Comparison of ENCODE assay signal across 11 cellular contexts in genomic region chr22:37045958-37046357, GRCh38. TPM values are rescaled to one million over a fixed set of nuclear protein-coding genes. Genes with fewer than 3 reads are reported as not detected.
DNase-seq lines count a peak whose midpoint lies in the region; ATAC-seq, FAIRE-seq and TF ChIP-seq lines count a peak whose summit lies in the region.
"Had no signal": no experiment of that assay in that cellular context is flagged by ENCODE, and none has a peak within 500 bp of the region (broad histone marks: within the 10 kb centered on the region; RNA-seq: fewer than 3 reads in every experiment).

No MANE protein-coding gene starts in this region.

- H4K20me1 ChIP-seq in astrocyte (ENCODE audit: insufficient read depth, low read length) = no peaks in the 10 kb centered on the region

- no peaks in the 10 kb centered on the region for H3K4me1 ChIP-seq in astrocyte (ENCODE audit: insufficient read depth, low read length)
- H3K4me1 ChIP-seq in right lobe of liver = peaks cover 0 to 19% (median 10%) of the 10 kb centered on the region in 4 donors
- H3K4me1 ChIP-seq: HAP-1, SJSA1 had no signal

- no peaks in the 10 kb centered on the region for H3K9me3 Mint-ChIP-seq in astrocyte (ENCODE audit: unreplicated experiment)
- H3K9me3 Mint-ChIP-seq in Calu3 (ENCODE audit: low read depth, unreplicated experiment) = no peaks in the 10 kb centered on the region

- TF ChIP-seq CTCF in HFF-Myc (IDR thresholded peaks at IDR 0.05; ENCODE audit: low read depth, low read length, missing control alignments) (peak; percentile 65), astrocyte (IDR thresholded peaks at IDR 0.05; ENCODE audit: insufficient read depth, low read depth, low read length) (peak; percentile 64), right lobe of liver (IDR thresholded peaks at IDR 0.05) (peak; percentile 24 to 51 (median 46)), Calu3 (IDR thresholded peaks at IDR 0.05; ENCODE audit: unreplicated experiment) (no peak), omental fat pad (IDR thresholded peaks at IDR 0.05) (no peak)

- H3K27ac ChIP-seq in astrocyte (ENCODE audit: low read depth, low read length) = no peak overlapping the region
- H3K27ac ChIP-seq in right lobe of liver = no peak overlapping the region
- H3K27ac ChIP-seq: SJSA1 had no signal

- CTCF ChIA-PET in Calu3 (lab: Charles Lee) = interaction anchor here (0.6 to 4.5 kb wide), 3 partner anchors 13 to 547 kb away, joined by 3 to 46 read pairs (median 9); no protein-coding TSS in a partner anchor

- TF ChIP-seq POLR2A in right lobe of liver (IDR thresholded peaks at IDR 0.05) = no peak

- no peak overlapping the region for H2AFZ ChIP-seq in astrocyte (ENCODE audit: low read depth, low read length)

- H3K79me2 ChIP-seq in astrocyte (ENCODE audit: insufficient read depth, low read length) = no peaks in the 10 kb centered on the region

- no peaks in the 10 kb centered on the region for H3K36me3 ChIP-seq in astrocyte (ENCODE audit: insufficient read depth, low read length)
- H3K36me3 ChIP-seq in right lobe of liver = no peaks in the 10 kb centered on the region
- H3K36me3 ChIP-seq: HAP-1, SJSA1 had no signal

- no TSS peak for BruUV-seq in Calu3 (replicated peaks; lab: Mats Ljungman, UMichigan)

- FAIRE-seq in astrocyte (lab: Jason Lieb, UNC) = no peak

- H3K4me3 ChIP-seq in HFF-Myc (replicated peaks; ENCODE audit: low read depth, low read length) = no peak overlapping the region
- H3K4me3 ChIP-seq in astrocyte (ENCODE audit: insufficient read depth, low read depth, low read length) = no peak overlapping the region
- H3K4me3 ChIP-seq in right lobe of liver = no peak overlapping the region
- H3K4me3 ChIP-seq: HAP-1, SJSA1 had no signal

- H3K27ac Mint-ChIP-seq in astrocyte (ENCODE audit: unreplicated experiment) (no peak overlapping the region), Calu3 (ENCODE audit: unreplicated experiment) (no peak overlapping the region)

- no peak overlapping the region for H3K4me3 Mint-ChIP-seq in astrocyte (ENCODE audit: unreplicated experiment)
- no peak overlapping the region for H3K4me3 Mint-ChIP-seq in Calu3 (ENCODE audit: low read depth, unreplicated experiment)

- ATAC-seq in right lobe of liver (no peak), omental fat pad (ENCODE audit: low FRiP score) (no peak)

- H3K36me3 Mint-ChIP-seq in astrocyte (ENCODE audit: low read depth, unreplicated experiment) (no peaks in the 10 kb centered on the region), Calu3 (ENCODE audit: insufficient read depth, unreplicated experiment) (peaks cover 3% of the 10 kb centered on the region)

- no peaks in the 10 kb centered on the region for H3K9me3 ChIP-seq in astrocyte (ENCODE audit: insufficient read depth, low read depth, low read length)
- H3K9me3 ChIP-seq in right lobe of liver = no peaks in the 10 kb centered on the region
- H3K9me3 ChIP-seq: HAP-1, SJSA1 had no signal

- 34% methylated on average over 4 of the region's 4 CpGs for WGBS in right lobe of liver (ENCODE audit: insufficient coverage, low coverage, low lambda C conversion rate, missing lambda C conversion rate)

- H3K4me1 Mint-ChIP-seq in astrocyte (ENCODE audit: low read depth, unreplicated experiment) (peaks cover 2% of the 10 kb centered on the region), Calu3 (ENCODE audit: low read depth, unreplicated experiment) (peaks cover 32% of the 10 kb centered on the region)

- H3K27me3 ChIP-seq in astrocyte (ENCODE audit: insufficient read depth, low read length) (no peaks in the 10 kb centered on the region), right lobe of liver (no peaks in the 10 kb centered on the region)
- H3K27me3 ChIP-seq: SJSA1 had no signal

- H3K27me3 Mint-ChIP-seq in astrocyte (ENCODE audit: low read depth, unreplicated experiment) (peaks cover 5% of the 10 kb centered on the region), Calu3 (ENCODE audit: unreplicated experiment) (no peaks in the 10 kb centered on the region)

- no peak overlapping the region for H3K9ac ChIP-seq in astrocyte (ENCODE audit: low read length)

- H3K4me2 ChIP-seq in astrocyte (ENCODE audit: low read length) = peak overlapping the region; percentile 29

- intact Hi-C loops in right lobe of liver (cut with DNase I) (no loop called here), Calu3 (cut with micrococcal nuclease; ENCODE audit: unreplicated experiment) (no loop called here)

- DNase-seq in COLO829 (ENCODE audit: low spot score) = peak; percentile 66
- DNase-seq in HFF-Myc (ENCODE audit: extremely low read depth, low read depth) = no peak
- DNase-seq in astrocyte (ENCODE audit: low read depth) = peak; percentile 24
- no peak for DNase-seq in right lobe of liver
- no peak for DNase-seq in Calu3
- no peak for DNase-seq in NCI-H187 (lab: John Stamatoyannopoulos, UW)
- no peak for DNase-seq in DMS53 treated with DMSO at 0.1 percent for 48 hours (lab: John Stamatoyannopoulos, UW; ENCODE audit: unreplicated experiment)
- no peak for DNase-seq in omental fat pad (ENCODE audit: low spot score)
- DNase-seq: caudate nucleus had no signal

RNA-seq across cellular contexts. Expression of gene KCTD17, which starts 5.6 kb away (rescaled TPM):
- total RNA-seq in astrocyte (29.0 and 31.3 TPM in 2 replicates), right lobe of liver (1 to 10 TPM; 2.0 to 9.7 (median 4.4) TPM), Calu3 (2022) (19.6 and 19.8 TPM in 2 replicates), omental fat pad (10 to 100 TPM in 1 of 4 donors, 1 to 10 TPM in 3; 6.2 to 17.3 (median 8.3) TPM)

RNA-seq across cellular contexts. Expression of gene MPST, which starts 26.4 kb away (rescaled TPM):
- total RNA-seq in astrocyte (65.2 and 67.8 TPM in 2 replicates), right lobe of liver (100 to 1,000 TPM; 153 to 301 (median 214) TPM), Calu3 (2022) (60.8 and 73.0 TPM in 2 replicates), omental fat pad (100 to 1,000 TPM in 3 of 4 donors, 10 to 100 TPM in 1; 73.9 to 193 (median 145) TPM)

RNA-seq across cellular contexts. Expression of gene TST, which starts 26.7 kb away (rescaled TPM):
- total RNA-seq in astrocyte = 32.2 and 36.3 TPM in 2 replicates
- total RNA-seq in right lobe of liver = 100 to 1,000 TPM; 223 to 355 (median 321) TPM
- total RNA-seq in Calu3 (2022) = 52.2 and 64.7 TPM in 2 replicates
- total RNA-seq in omental fat pad = 100 to 1,000 TPM in 1 of 4 donors, 10 to 100 TPM in 3; 45.4 to 141 (median 78.0) TPM

Comparison
In these comparisons a context has a peak if more than half of its experiments do, and no peak if none do; other contexts are left out.
1. DNase-seq: peak in COLO829 (single experiment) and astrocyte (single experiment); none in HFF-Myc (single experiment), right lobe of liver (0 of 3), Calu3 (single experiment), NCI-H187 (0 of 2), DMS53 treated with DMSO at 0.1 percent for 48 hours (single experiment) and omental fat pad (single experiment).
2. CTCF ChIP-seq: peak in HFF-Myc (single experiment), astrocyte (single experiment) and right lobe of liver (4 of 4); none in Calu3 (single experiment) and omental fat pad (0 of 3).